Comparison of ENCODE assay signal across 8 cellular contexts in the genomic region with DNA sequence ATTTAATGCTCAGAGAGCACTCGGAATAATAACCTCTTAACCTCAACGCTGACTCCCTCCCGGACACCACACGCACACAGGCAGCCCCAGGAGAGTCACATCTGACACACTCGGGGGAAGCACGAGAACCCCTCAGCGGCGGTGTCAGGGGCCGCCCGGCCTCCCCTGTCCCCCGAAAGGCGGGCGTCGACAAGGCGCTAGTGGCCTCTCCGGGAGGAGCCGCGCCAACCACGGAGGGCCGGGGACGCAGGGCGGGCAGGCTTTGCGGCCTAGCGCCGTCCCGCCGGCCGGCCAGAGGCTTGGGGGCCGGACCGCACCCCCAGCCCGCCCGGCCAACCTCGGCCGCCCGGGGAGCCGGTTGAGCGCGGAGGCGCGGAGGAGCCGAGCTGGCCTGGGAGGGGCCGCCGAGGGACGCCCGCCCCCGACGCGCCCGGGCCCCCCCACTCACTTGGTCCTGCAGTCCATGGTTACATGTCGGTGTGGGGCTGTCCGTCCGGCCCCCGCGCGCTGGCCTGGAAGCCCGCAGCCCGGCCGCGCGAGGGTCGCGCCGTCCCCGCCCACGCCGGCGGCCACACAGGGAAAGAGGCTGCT. TPM values are rescaled to one million over a fixed set of nuclear protein-coding genes. Genes with fewer than 3 reads are reported as not detected.
A peak's percentile ranks its signal among the peaks of the same experiment; 100 is the strongest.
DNase-seq lines count a peak whose midpoint lies in the region; ATAC-seq and TF ChIP-seq lines count a peak whose summit lies in the region.

No MANE protein-coding gene starts in this region.

- peaks cover 30% of the 10 kb centered on the region for H3K27me3 ChIP-seq in GM23338 (ENCODE audit: insufficient read depth)
- no peaks in the 10 kb centered on the region for H3K27me3 ChIP-seq in mononuclear cell (ENCODE audit: insufficient read depth, low read length)

- DNase-seq in GM12864 (ENCODE audit: low read depth) (no peak), GM23338 (ENCODE audit: low spot score) (peak; percentile 60), LNCaP clone FGC (ENCODE audit: low read depth) (no peak), OCI-M2 (lab: John Stamatoyannopoulos, UW; ENCODE audit: unreplicated experiment) (no peak)
- peak; percentile 72 for DNase-seq in activated CD4-positive, alpha-beta memory T cell treated with anti-CD3 and anti-CD28 coated beads for 36 hours
- DNase-seq in effector memory CD8-positive, alpha-beta T cell, result peak; percentile 41 to 48 (median 44)
- DNase-seq in stimulated activated CD8-positive, alpha-beta memory T cell treated with anti-CD3 and anti-CD28 coated beads, Interleukin-7, amount 100 ng/mL, for 24 hours (ENCODE audit: low read depth), result peak; percentile 24

- H3F3A ChIP-seq in GM23338 (replicated peaks; ENCODE audit: low read depth), result no peaks in the 10 kb centered on the region

- peak; percentile 75 for ATAC-seq in GM23338
- peak; percentile 42 for ATAC-seq in effector memory CD8-positive, alpha-beta T cell (replicated peaks)

- no peaks in the 10 kb centered on the region for H3K36me3 Mint-ChIP-seq in GM23338 (ENCODE audit: low read depth)
- H3K36me3 Mint-ChIP-seq in activated CD4-positive, alpha-beta memory T cell treated with anti-CD3 and anti-CD28 coated beads for 36 hours, result peaks cover 11% of the 10 kb centered on the region
- H3K36me3 Mint-ChIP-seq in effector memory CD8-positive, alpha-beta T cell (ENCODE audit: insufficient read depth), result peaks cover 25% of the 10 kb centered on the region

- peaks cover 19% of the 10 kb centered on the region for H3K4me1 ChIP-seq in GM23338 (ENCODE audit: insufficient read depth)
- peaks cover 36% of the 10 kb centered on the region for H3K4me1 ChIP-seq in mononuclear cell (ENCODE audit: insufficient read depth, low read length)

- H3K9me2 ChIP-seq in GM23338 (ENCODE audit: insufficient read depth), result no peaks in the 10 kb centered on the region

- peaks cover 2% of the 10 kb centered on the region for H3K27me3 Mint-ChIP-seq in GM23338 (ENCODE audit: insufficient read depth, low read depth, poor library complexity)
- H3K27me3 Mint-ChIP-seq in activated CD4-positive, alpha-beta memory T cell treated with anti-CD3 and anti-CD28 coated beads for 36 hours, result no peaks in the 10 kb centered on the region
- H3K27me3 Mint-ChIP-seq in effector memory CD8-positive, alpha-beta T cell, result no peaks in the 10 kb centered on the region

- CTCF ChIA-PET in activated CD4-positive, alpha-beta memory T cell treated with anti-CD3 and anti-CD28 coated beads for 36 hours (lab: Charles Lee), result no interaction called here

- no peaks in the 10 kb centered on the region for H3K9me3 ChIP-seq in mononuclear cell (ENCODE audit: low read depth, low read length)

- POLR2A ChIA-PET in activated CD4-positive, alpha-beta memory T cell treated with anti-CD3 and anti-CD28 coated beads for 36 hours (lab: Charles Lee), result interaction anchor here (0.7 to 1.5 kb wide), 3 partner anchors 11 to 128 kb away, joined by 3 to 4 read pairs (median 4); partner anchors contain the start of gene C1orf53

- no peaks in the 10 kb centered on the region for H3K36me3 ChIP-seq in GM23338 (ENCODE audit: insufficient read depth)

- TF ChIP-seq CTCF in GM12864 (IDR thresholded peaks at IDR 0.05; ENCODE audit: low read depth, low read length, missing control alignments) (no peak), GM23338 (conservative IDR thresholded peaks at IDR 0.05; ENCODE audit: low read depth in 2 of 2) (no peak), LNCaP clone FGC (IDR thresholded peaks at IDR 0.05; ENCODE audit: control insufficient read depth, extremely low read depth, insufficient read depth) (no peak)

- H3K4me2 ChIP-seq in GM23338, result peak overlapping the region; percentile 79

- H3K4me1 Mint-ChIP-seq in GM23338, result peaks cover 20% of the 10 kb centered on the region
- peaks cover 73% of the 10 kb centered on the region for H3K4me1 Mint-ChIP-seq in activated CD4-positive, alpha-beta memory T cell treated with anti-CD3 and anti-CD28 coated beads for 36 hours (ENCODE audit: low read depth)
- H3K4me1 Mint-ChIP-seq in effector memory CD8-positive, alpha-beta T cell (ENCODE audit: low read depth in 2 of 2), result peaks cover 43 to 67% of the 10 kb centered on the region in 2 donors

- H4K20me1 ChIP-seq in GM23338 (replicated peaks; ENCODE audit: insufficient read depth), result no peaks in the 10 kb centered on the region

- H3K4me3 ChIP-seq in GM12864 (ENCODE audit: low read depth, low read length), result peak overlapping the region; percentile 63
- H3K4me3 ChIP-seq in GM23338, result peak overlapping the region; percentile 77
- peak overlapping the region; percentile 62 for H3K4me3 ChIP-seq in LNCaP clone FGC (ENCODE audit: low read depth, low read length)
- H3K4me3 ChIP-seq in mononuclear cell (ENCODE audit: low read length), result peak overlapping the region; percentile 60

- H3K9me3 Mint-ChIP-seq in GM23338, result peaks cover 4% of the 10 kb centered on the region; the same call in 2 of the 3 replicates
- H3K9me3 Mint-ChIP-seq in activated CD4-positive, alpha-beta memory T cell treated with anti-CD3 and anti-CD28 coated beads for 36 hours, result no peaks in the 10 kb centered on the region
- H3K9me3 Mint-ChIP-seq in effector memory CD8-positive, alpha-beta T cell, result no peaks in the 10 kb centered on the region

- no peak overlapping the region for H3K27ac Mint-ChIP-seq in GM23338
- H3K27ac Mint-ChIP-seq in activated CD4-positive, alpha-beta memory T cell treated with anti-CD3 and anti-CD28 coated beads for 36 hours, result peak overlapping the region; percentile 100
- peak overlapping the region; percentile 98 to 99 for H3K27ac Mint-ChIP-seq in effector memory CD8-positive, alpha-beta T cell

- no peaks in the 10 kb centered on the region; the same call in 1 of the 2 replicates for H3K79me2 ChIP-seq in GM23338 (replicated peaks; ENCODE audit: insufficient read depth)

- intact Hi-C loops in activated CD4-positive, alpha-beta memory T cell treated with anti-CD3 and anti-CD28 coated beads for 36 hours (cut with micrococcal nuclease), result loop anchor here (5.0 kb wide), 6 partner anchors 68 to 1163 kb away; no protein-coding TSS in a partner anchor

- peak overlapping the region; percentile 81 for H3K4me3 Mint-ChIP-seq in GM23338
- H3K4me3 Mint-ChIP-seq in activated CD4-positive, alpha-beta memory T cell treated with anti-CD3 and anti-CD28 coated beads for 36 hours, result peak overlapping the region; percentile 92
- H3K4me3 Mint-ChIP-seq in effector memory CD8-positive, alpha-beta T cell, result peak overlapping the region; percentile 89 to 93

- peak overlapping the region; percentile 93; the same call in 1 of the 2 replicates for H2AFZ ChIP-seq in GM23338

- no peak overlapping the region for H3K27ac ChIP-seq in GM23338 (ENCODE audit: low read depth)

TF ChIP-seq in GM23338, 12 proteins besides CTCF, POLR2A, EP300 and RAD21 (continues in another document):
- TF ChIP-seq, protein P1, sequence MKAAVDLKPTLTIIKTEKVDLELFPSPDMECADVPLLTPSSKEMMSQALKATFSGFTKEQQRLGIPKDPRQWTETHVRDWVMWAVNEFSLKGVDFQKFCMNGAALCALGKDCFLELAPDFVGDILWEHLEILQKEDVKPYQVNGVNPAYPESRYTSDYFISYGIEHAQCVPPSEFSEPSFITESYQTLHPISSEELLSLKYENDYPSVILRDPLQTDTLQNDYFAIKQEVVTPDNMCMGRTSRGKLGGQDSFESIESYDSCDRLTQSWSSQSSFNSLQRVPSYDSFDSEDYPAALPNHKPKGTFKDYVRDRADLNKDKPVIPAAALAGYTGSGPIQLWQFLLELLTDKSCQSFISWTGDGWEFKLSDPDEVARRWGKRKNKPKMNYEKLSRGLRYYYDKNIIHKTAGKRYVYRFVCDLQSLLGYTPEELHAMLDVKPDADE (IDR thresholded peaks at IDR 0.05), result no peak
- no peak for TF ChIP-seq ZNF331 (CRISPR knock-in tag; IDR thresholded peaks at IDR 0.05; ENCODE audit: low read depth)

RNA-seq across cellular contexts. Expression of gene DENND1B, which starts 0.5 kb away (rescaled TPM):
- 5.2 and 6.1 TPM in 2 replicates for total RNA-seq in GM23338 (2014; rRNA removed; shearing (Covaris generic))
- 3.0 and 4.3 TPM in 2 replicates for polyA plus RNA-seq in GM23338 (2016; fragmentation: Nextera tagmentation; extraction: Ambion mirVana)
- total RNA-seq in activated CD4-positive, alpha-beta memory T cell treated with anti-CD3 and anti-CD28 coated beads for 36 hours, result 10 to 100 TPM; 12.5 to 15.6 TPM
- total RNA-seq in mononuclear cell, result 54.8 TPM

Comparison
In these comparisons a context has a peak if more than half of its experiments do, and no peak if none do; other contexts are left out.
1. DNase-seq: peak in GM23338 (single experiment), activated CD4-positive, alpha-beta memory T cell treated with anti-CD3 and anti-CD28 coated beads for 36 hours (single experiment), effector memory CD8-positive, alpha-beta T cell (3 of 3) and stimulated activated CD8-positive, alpha-beta memory T cell treated with anti-CD3 and anti-CD28 coated beads, Interleukin-7, amount 100 ng/mL, for 24 hours (single experiment); none in GM12864 (single experiment), LNCaP clone FGC (single experiment) and OCI-M2 (single experiment).
2. Peak in every context shown above with its lines, with median percentiles within 50 percentile points of each other: H3K4me3 ChIP-seq and H3K4me3 Mint-ChIP-seq.